ENCODE assay signal across 14 cellular contexts in the genomic region with DNA sequence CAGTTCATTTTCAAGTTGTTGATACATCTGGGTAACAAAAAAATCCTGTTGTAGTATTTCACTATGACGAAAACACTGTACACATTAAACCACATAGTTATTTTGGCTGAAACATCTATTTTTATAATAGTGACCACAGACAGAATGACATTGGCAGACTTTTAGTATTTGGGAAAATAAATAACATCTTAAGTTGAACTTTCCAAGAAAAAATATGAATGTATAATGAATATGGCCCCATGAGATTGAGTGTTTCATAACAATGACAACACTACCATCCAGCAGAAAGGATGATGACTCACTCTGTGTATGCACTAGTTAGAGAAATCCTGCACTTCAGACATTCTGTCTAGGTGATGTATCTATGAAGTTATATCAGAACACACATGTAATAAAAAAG.
DNase-seq lines count a peak whose midpoint lies in the region; ATAC-seq and TF ChIP-seq lines count a peak whose summit lies in the region.
"Had no signal": no experiment of that assay in that cellular context is flagged by ENCODE, and none has a peak within 500 bp of the region (broad histone marks: within the 10 kb centered on the region; RNA-seq: fewer than 3 reads in every experiment).

No MANE protein-coding gene starts in this region.

- H3K4me3 ChIP-seq in foreskin fibroblast (ENCODE audit: low read depth in 1 of 2, low read length in 2 of 2): no peak overlapping the region
- no peak overlapping the region for H3K4me3 ChIP-seq in thoracic aorta
- H3K4me3 ChIP-seq in spleen: no peak overlapping the region
- H3K4me3 ChIP-seq: tibial nerve had no signal

- intact Hi-C loops in Right ventricle myocardium inferior (cut with DNase I) (no loop called here), cardiac septum (cut with DNase I) (no loop called here), spleen (cut with DNase I; ENCODE audit: low total_unique reads) (no loop called here)

- no peak overlapping the region for H3K27ac ChIP-seq in thoracic aorta
- peak overlapping the region in 1 of 8 donors; percentile 9 for H3K27ac ChIP-seq in spleen
- H3K27ac ChIP-seq: tibial nerve had no signal

- no peaks in the 10 kb centered on the region for H3K36me3 ChIP-seq in thoracic aorta
- peaks cover 0 to 21% (median 0%) of the 10 kb centered on the region in 6 donors for H3K36me3 ChIP-seq in spleen
- H3K36me3 ChIP-seq: tibial nerve had no signal

- no peak for TF ChIP-seq CTCF in foreskin fibroblast (IDR thresholded peaks at IDR 0.05; ENCODE audit: low read depth, low read length)
- TF ChIP-seq CTCF in thoracic aorta (IDR thresholded peaks at IDR 0.05): no peak
- no peak for TF ChIP-seq CTCF in spleen (IDR thresholded peaks at IDR 0.05 in 8 of 11, conservative IDR thresholded peaks at IDR 0.05 in 3 of 11)

- H3K4me1 ChIP-seq in thoracic aorta (ENCODE audit: control insufficient read depth in 1 of 2, low read depth in 2 of 2) (peaks cover 22 to 44% of the 10 kb centered on the region in 2 donors), spleen (peaks cover 0 to 4% (median 0%) of the 10 kb centered on the region in 6 donors)

- 78 to 96% (median 88%) methylated on average over 1 of the region's 1 CpG for WGBS in spleen, 5 donors

- no peak for DNase-seq in Right ventricle myocardium inferior (ENCODE audit: missing footprints)
- no peak for DNase-seq in cardiac septum (ENCODE audit: low spot score)
- peak; percentile 13 for DNase-seq in SW480 (ENCODE audit: low spot score)
- peak; percentile 57 to 79 for DNase-seq in foreskin fibroblast
- DNase-seq in thoracic aorta (ENCODE audit: low spot score): no peak
- no peak for DNase-seq in NCI-H446 (lab: John Stamatoyannopoulos, UW)
- no peak for DNase-seq in spleen
- DNase-seq: activated CD8-positive, alpha-beta T cell treated with anti-CD3 and anti-CD28 coated beads, Interleukin-2, amount 10 ng/mL, durations not matched to agents 7 days and 5 days; activated naive CD4-positive, alpha-beta T cell treated with anti-CD3 and anti-CD28 coated beads for 36 hours; hippocampal formation; midbrain; NCI-H1436 treated with DMSO at 0.1 percent for 48 hours had no signal

- H3K27me3 ChIP-seq in thoracic aorta (replicated peaks; ENCODE audit: insufficient read depth) (no peaks in the 10 kb centered on the region), spleen (replicated peaks in 1 of 7) (no peaks in the 10 kb centered on the region)
- H3K27me3 ChIP-seq: tibial nerve had no signal

- peak; percentile 70 for ATAC-seq in Right ventricle myocardium inferior
- peak; percentile 67 for ATAC-seq in thoracic aorta (ENCODE audit: insufficient number of reproducible peaks, low FRiP score, low read depth)
- ATAC-seq in HG03196 (IDR thresholded peaks at IDR 0.05; ENCODE audit: unreplicated experiment): no peak
- ATAC-seq: activated CD8-positive, alpha-beta T cell treated with anti-CD3 and anti-CD28 coated beads, Interleukin-2, amount 10 ng/mL, durations not matched to agents 7 days and 5 days had no signal

- no peak for TF ChIP-seq POLR2A in spleen (IDR thresholded peaks at IDR 0.05)

- H3K9me3 ChIP-seq in thoracic aorta (no peaks in the 10 kb centered on the region), spleen (no peaks in the 10 kb centered on the region)
- H3K9me3 ChIP-seq: tibial nerve had no signal

Comparison
In these comparisons a context has a peak if more than half of its experiments do, and no peak if none do; other contexts are left out.
1. DNase-seq: peak in SW480 (single experiment) and foreskin fibroblast (2 of 2); none in Right ventricle myocardium inferior (single experiment), cardiac septum (single experiment), thoracic aorta (single experiment), NCI-H446 (0 of 2) and spleen (single experiment).